1 cellular context compared by ENCODE assay signal in the genomic region with DNA sequence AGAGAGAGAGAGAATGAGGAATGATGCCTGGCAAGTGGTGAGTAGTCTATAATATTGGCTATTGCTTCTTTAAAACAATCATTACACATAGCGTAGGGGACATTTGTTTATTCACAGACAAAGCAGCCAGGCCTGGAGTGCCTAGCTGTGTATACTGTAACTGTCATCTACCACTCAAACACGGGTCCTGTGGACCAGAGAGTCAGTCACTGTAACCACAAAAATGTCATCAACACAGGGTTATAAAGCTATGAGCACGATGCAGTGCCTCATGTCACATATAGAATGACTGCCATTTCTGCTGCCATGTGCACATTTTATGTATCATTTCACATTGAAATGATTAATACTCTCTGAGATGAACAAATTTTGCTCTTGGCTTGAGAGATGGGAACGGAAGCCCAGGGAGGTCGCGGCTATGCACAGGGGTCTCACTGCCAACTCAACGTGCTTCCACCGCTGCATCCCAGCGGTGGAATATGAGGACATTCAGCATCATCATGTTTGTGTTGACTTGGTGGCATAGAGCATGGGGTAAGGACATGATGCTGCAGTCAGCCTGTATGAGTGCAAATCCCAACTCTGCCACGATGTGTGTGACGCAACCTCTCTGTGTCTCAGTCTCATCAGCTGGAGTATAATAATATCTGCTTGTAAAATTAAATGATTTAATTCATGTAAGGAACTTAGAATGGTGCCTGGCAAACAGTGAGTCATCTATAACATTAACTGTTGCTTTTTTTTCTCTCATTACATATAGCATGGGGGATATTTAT.
TF ChIP-seq lines count a peak whose summit lies in the region.

No MANE protein-coding gene starts in this region.

TF ChIP-seq in H1, 55 proteins besides CTCF, POLR2A, EP300 and RAD21:
- TF ChIP-seq CREB1 (IDR thresholded peaks at IDR 0.05) (no peak), CBX5 (IDR thresholded peaks at IDR 0.05; ENCODE audit: low read depth, low read length) (no peak), GABPA (IDR thresholded peaks at IDR 0.05; ENCODE audit: borderline replicate concordance, insufficient read depth, low read length) (no peak), TAF7 (optimal IDR thresholded peaks at IDR 0.05; ENCODE audit: borderline replicate concordance, low read depth, low read length) (no peak), CHD1 (IDR thresholded peaks at IDR 0.05; ENCODE audit: low read depth, low read length) (no peak), SP4 (IDR thresholded peaks at IDR 0.05; ENCODE audit: low read length) (no peak), HDAC2 (IDR thresholded peaks at IDR 0.05; ENCODE audit: borderline replicate concordance in 1 of 2, low read depth in 2 of 2, low read length in 2 of 2) (no peak), JUN (IDR thresholded peaks at IDR 0.05; ENCODE audit: low read depth, low read length) (no peak), CHD2 (IDR thresholded peaks at IDR 0.05; ENCODE audit: low read length) (no peak), YY1 (IDR thresholded peaks at IDR 0.05; ENCODE audit: low read depth, low read length) (no peak), ASH2L (IDR thresholded peaks at IDR 0.05; ENCODE audit: low read length) (no peak), CEBPB (IDR thresholded peaks at IDR 0.05; ENCODE audit: low read depth, low read length) (no peak), BRCA1 (IDR thresholded peaks at IDR 0.05; ENCODE audit: low read depth, low read length) (no peak)
TF ChIP-seq in H1: peak in this region for 0.
